8 cellular contexts compared by ENCODE assay signal in the genomic region with DNA sequence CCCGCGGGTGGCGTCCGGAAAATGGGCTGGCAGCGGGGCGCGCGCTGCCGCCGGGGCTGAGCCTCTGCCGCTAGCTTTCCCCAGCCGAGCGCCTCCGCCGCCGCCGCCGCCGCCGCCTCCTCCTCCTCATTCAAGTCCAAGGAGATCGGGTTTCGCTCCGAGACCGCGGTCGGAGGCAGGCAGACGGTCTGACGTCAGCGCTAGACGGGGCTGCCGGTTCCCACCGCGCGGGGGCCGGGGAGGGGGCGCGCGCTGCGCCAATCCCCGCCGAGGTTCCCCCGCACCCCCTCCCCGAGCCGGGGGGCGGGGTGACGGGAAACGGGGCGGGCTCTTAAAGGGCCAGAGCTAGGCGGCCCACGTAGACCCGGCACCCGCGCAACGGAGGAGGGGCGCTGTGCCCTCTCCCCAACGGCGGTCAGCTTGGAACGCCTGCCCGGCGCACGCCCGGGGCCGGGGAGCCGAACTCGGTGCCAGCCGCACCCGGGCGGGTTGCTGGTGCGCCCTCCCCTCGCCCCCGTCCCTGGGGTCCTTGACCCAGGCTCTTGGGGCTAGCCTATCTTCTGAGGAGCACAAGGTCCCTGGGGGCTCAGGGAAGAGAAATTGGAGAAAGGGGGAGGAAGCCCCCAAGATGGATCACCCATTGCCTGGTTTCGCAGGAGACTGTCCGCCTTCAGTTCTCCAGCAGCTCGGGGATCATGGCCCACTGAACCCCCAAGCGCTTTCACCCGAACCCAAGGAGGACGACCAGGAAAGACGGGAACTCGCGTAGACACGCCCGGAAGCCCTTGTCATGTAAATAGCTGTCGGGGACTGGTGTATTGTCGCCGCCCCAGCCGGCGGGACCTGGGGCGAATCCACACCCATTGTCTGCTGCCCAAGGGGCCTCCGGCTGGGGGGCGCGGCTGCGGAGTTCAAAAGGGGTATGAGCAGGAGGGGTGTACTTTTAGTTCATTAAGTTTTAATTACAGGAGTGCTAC. TPM values are rescaled to one million over a fixed set of nuclear protein-coding genes. Genes with fewer than 3 reads are reported as not detected.
DNase-seq lines count a peak whose midpoint lies in the region; TF ChIP-seq lines count a peak whose summit lies in the region.

A gene with protein sequence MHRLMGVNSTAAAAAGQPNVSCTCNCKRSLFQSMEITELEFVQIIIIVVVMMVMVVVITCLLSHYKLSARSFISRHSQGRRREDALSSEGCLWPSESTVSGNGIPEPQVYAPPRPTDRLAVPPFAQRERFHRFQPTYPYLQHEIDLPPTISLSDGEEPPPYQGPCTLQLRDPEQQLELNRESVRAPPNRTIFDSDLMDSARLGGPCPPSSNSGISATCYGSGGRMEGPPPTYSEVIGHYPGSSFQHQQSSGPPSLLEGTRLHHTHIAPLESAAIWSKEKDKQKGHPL (minus strand): TSS at position 193 of the 977 bp plus-strand sequence. CDS start 433 bp downstream, outside the sequence.

- H4K20me1 ChIP-seq in GM23248 (ENCODE audit: insufficient read depth) (no peaks in the 10 kb centered on the region), Loucy (ENCODE audit: insufficient read depth, low read length, poor library complexity, severe bottlenecking) (peaks cover 15% of the 10 kb centered on the region)

- H3K9me3 ChIP-seq in GM23248 (ENCODE audit: low read depth) (no peaks in the 10 kb centered on the region), Loucy (ENCODE audit: insufficient read depth, low read depth, low read length) (no peaks in the 10 kb centered on the region), SK-N-MC (ENCODE audit: low read depth, low read length) (no peaks in the 10 kb centered on the region)

- 1 to 2% methylated on average over 36 to 78 of the region's 92 CpGs for WGBS in GM23248 (ENCODE audit: low coverage in 1 of 2, low lambda C conversion rate in 2 of 2, missing lambda C conversion rate in 2 of 2), 2 experiments

- H3K27me3 ChIP-seq in GM23248 (replicated peaks; ENCODE audit: insufficient read depth) (no peaks in the 10 kb centered on the region), Loucy (ENCODE audit: insufficient read depth, low read length, poor library complexity, severe bottlenecking) (no peaks in the 10 kb centered on the region)

- peaks cover 11% of the 10 kb centered on the region for H3K27me3 Mint-ChIP-seq in activated naive CD8-positive, alpha-beta T cell treated with anti-CD3 and anti-CD28 coated beads for 36 hours
- peaks cover 14% of the 10 kb centered on the region for H3K27me3 Mint-ChIP-seq in glutamatergic neuron (ENCODE audit: unreplicated experiment)

- peak; percentile 90 for DNase-seq in DMS153 (lab: John Stamatoyannopoulos, UW)
- peak; percentile 98 for DNase-seq in GM23248
- no peak for DNase-seq in SK-N-MC (ENCODE audit: low read depth, low spot score)
- peak; percentile 94 for DNase-seq in activated naive CD8-positive, alpha-beta T cell treated with anti-CD3 and anti-CD28 coated beads for 36 hours
- peak; percentile 96 for DNase-seq in glutamatergic neuron
- peak; percentile 85 for DNase-seq in occipital lobe (lab: John Stamatoyannopoulos, UW)
- DNase-seq in superior temporal gyrus (ENCODE audit: extremely low spot score): peak; percentile 84

- H3K9me3 Mint-ChIP-seq in activated naive CD8-positive, alpha-beta T cell treated with anti-CD3 and anti-CD28 coated beads for 36 hours: no peaks in the 10 kb centered on the region
- peaks cover 12% of the 10 kb centered on the region for H3K9me3 Mint-ChIP-seq in glutamatergic neuron (ENCODE audit: unreplicated experiment)

- peak within 1 kb of the TSS; percentile 92 for H3K4me2 ChIP-seq in GM23248 (ENCODE audit: unreplicated experiment)
- H3K4me2 ChIP-seq in Loucy (ENCODE audit: low read depth, low read length, poor library complexity, severe bottlenecking): peak within 1 kb of the TSS; percentile 66

- H3K27ac Mint-ChIP-seq in activated naive CD8-positive, alpha-beta T cell treated with anti-CD3 and anti-CD28 coated beads for 36 hours: peak within 1 kb of the TSS; percentile 74
- peak within 1 kb of the TSS; percentile 92 for H3K27ac Mint-ChIP-seq in glutamatergic neuron (ENCODE audit: unreplicated experiment)

- no peaks in the 10 kb centered on the region for H3K36me3 Mint-ChIP-seq in activated naive CD8-positive, alpha-beta T cell treated with anti-CD3 and anti-CD28 coated beads for 36 hours
- no peaks in the 10 kb centered on the region for H3K36me3 Mint-ChIP-seq in glutamatergic neuron (ENCODE audit: unreplicated experiment)

- H3K9me2 ChIP-seq in GM23248 (ENCODE audit: insufficient read depth) (no peaks in the 10 kb centered on the region), Loucy (replicated peaks; ENCODE audit: low read depth, low read length) (no peaks in the 10 kb centered on the region)

- H2AFZ ChIP-seq in GM23248 (peak within 1 kb of the TSS; percentile 85), Loucy (ENCODE audit: low read length) (peak within 1 kb of the TSS; percentile 72)

- in situ Hi-C loops in GM23248 (cut with MboI): no loop called here

- H3K4me3 ChIP-seq in GM23248 (peak within 1 kb of the TSS; percentile 83), Loucy (ENCODE audit: low read length, poor library complexity, severe bottlenecking) (peak within 1 kb of the TSS; percentile 73), SK-N-MC (peak within 1 kb of the TSS; percentile 89)

- H3K9ac ChIP-seq in GM23248 (peak within 1 kb of the TSS; percentile 89), Loucy (ENCODE audit: low read depth, low read length, poor library complexity, severe bottlenecking) (peak within 1 kb of the TSS; percentile 68), SK-N-MC (ENCODE audit: insufficient read length) (peak within 1 kb of the TSS; percentile 78)

- H3K4me3 Mint-ChIP-seq in activated naive CD8-positive, alpha-beta T cell treated with anti-CD3 and anti-CD28 coated beads for 36 hours: peak within 1 kb of the TSS; percentile 80
- H3K4me3 Mint-ChIP-seq in glutamatergic neuron (ENCODE audit: unreplicated experiment): peak within 1 kb of the TSS; percentile 99

- no peak for TF ChIP-seq CTCF in Loucy (conservative IDR thresholded peaks at IDR 0.05; ENCODE audit: low read length)
- TF ChIP-seq CTCF in glutamatergic neuron (IDR thresholded peaks at IDR 0.05; ENCODE audit: partially characterized antibody, unreplicated experiment): no peak

- H3K27ac ChIP-seq in GM23248: peak within 1 kb of the TSS; percentile 75
- H3K27ac ChIP-seq in SK-N-MC: no peak within 1 kb of the TSS

- H3K4me1 ChIP-seq in GM23248 (ENCODE audit: insufficient read depth) (peaks cover 37% of the 10 kb centered on the region), Loucy (ENCODE audit: insufficient read depth, low read length, poor library complexity, severe bottlenecking) (peaks cover 16% of the 10 kb centered on the region)

- H3F3A ChIP-seq in GM23248 (ENCODE audit: insufficient read depth) (peaks cover 3% of the 10 kb centered on the region; the same call in 1 of the 2 replicates), Loucy (ENCODE audit: low read depth) (no peaks in the 10 kb centered on the region)

- H3K36me3 ChIP-seq in GM23248 (ENCODE audit: low read depth) (no peaks in the 10 kb centered on the region), Loucy (ENCODE audit: insufficient read depth, low read length) (no peaks in the 10 kb centered on the region), SK-N-MC (ENCODE audit: insufficient read depth, low read length) (no peaks in the 10 kb centered on the region)

- H3K4me1 Mint-ChIP-seq in activated naive CD8-positive, alpha-beta T cell treated with anti-CD3 and anti-CD28 coated beads for 36 hours: peaks cover 22% of the 10 kb centered on the region
- H3K4me1 Mint-ChIP-seq in glutamatergic neuron (ENCODE audit: low read depth, unreplicated experiment): peaks cover 31% of the 10 kb centered on the region

- H3K79me2 ChIP-seq in GM23248 (ENCODE audit: insufficient read depth) (peaks cover 39% of the 10 kb centered on the region), Loucy (ENCODE audit: insufficient read depth, low read length) (peaks cover 39% of the 10 kb centered on the region; the same call in 1 of the 2 replicates)

RNA-seq across cellular contexts. Expression of the gene that starts here (rescaled TPM):
- total RNA-seq in GM23248 (2014; rRNA removed; shearing (Covaris generic)): 6.1 and 6.6 TPM in 2 replicates
- 11.8 and 12.5 TPM in 2 replicates for polyA plus RNA-seq in GM23248 (2016; fragmentation: Nextera tagmentation; extraction: Ambion mirVana)
- total RNA-seq in activated naive CD8-positive, alpha-beta T cell treated with anti-CD3 and anti-CD28 coated beads for 36 hours: 1 to 10 TPM; 1.0 to 1.7 TPM
- total RNA-seq in glutamatergic neuron (ENCODE audit: unreplicated experiment) (14.4 TPM), occipital lobe (8.3 TPM)
